Comparison of ENCODE assay signal across 1 cellular context in genomic region chr2:213475433-213475832, GRCh38.
TF ChIP-seq lines count a peak whose summit lies in the region.

No MANE protein-coding gene starts in this region.

TF ChIP-seq in K562, 482 proteins besides CTCF, POLR2A, EP300 and RAD21 (continued from another document):
- no peak for TF ChIP-seq MLLT1 (IDR thresholded peaks at IDR 0.05)
- TF ChIP-seq RAD51 (IDR thresholded peaks at IDR 0.05; ENCODE audit: borderline replicate concordance, low read depth), result no peak
- TF ChIP-seq CBX1 (IDR thresholded peaks at IDR 0.05; ENCODE audit: low read depth), result peak; percentile 33; the same call in 1 of the 2 replicates
- no peak for TF ChIP-seq PTBP1 (IDR thresholded peaks at IDR 0.05; ENCODE audit: low read depth, low read length)
- TF ChIP-seq TBL1XR1 (IDR thresholded peaks at IDR 0.05; ENCODE audit: low read length in 2 of 2), result no peak
- TF ChIP-seq NFXL1 (CRISPR knock-in tag; IDR thresholded peaks at IDR 0.05), result no peak
- TF ChIP-seq BRD4 (IDR thresholded peaks at IDR 0.05), result no peak
- no peak for TF ChIP-seq ZNF407 (IDR thresholded peaks at IDR 0.05; ENCODE audit: low read depth)
- no peak for TF ChIP-seq ELF4 (CRISPR knock-in tag; IDR thresholded peaks at IDR 0.05)
- TF ChIP-seq NONO (IDR thresholded peaks at IDR 0.05; ENCODE audit: low read depth in 2 of 2, low read length in 1 of 2), result no peak
